ENCODE assay signal across 24 cellular contexts in genomic region chr5:174339130-174339529, GRCh38.
"Had no signal": no experiment of that assay in that cellular context is flagged by ENCODE, and none has a peak within 500 bp of the region (broad histone marks: within the 10 kb centered on the region; RNA-seq: fewer than 3 reads in every experiment).

No MANE protein-coding gene starts in this region.

- H3K36me3 Mint-ChIP-seq: natural killer cell had no signal

- H3K27ac ChIP-seq: colonic mucosa, esophagus muscularis mucosa, foreskin keratinocyte, gastroesophageal sphincter, heart left ventricle, left lung, neutrophil, pancreas, stomach, thyroid gland, upper lobe of left lung had no signal

- H3K4me1 Mint-ChIP-seq: natural killer cell had no signal

- H3K4me3 Mint-ChIP-seq: natural killer cell had no signal

- H3K27ac Mint-ChIP-seq: natural killer cell had no signal

- DNase-seq: colonic mucosa; dermis blood vessel endothelial cell; effector memory CD4-positive, alpha-beta T cell; foreskin keratinocyte; heart left ventricle; hippocampal formation; left cardiac atrium; left lung; mesenchymal stem cell; natural killer cell; pancreas; retina; stimulated activated CD4-positive, alpha-beta T cell treated with anti-CD3 and anti-CD28 coated beads, Interleukin-12 subunit alpha, Interleukin-12 subunit beta, amount 100 ng/mL, for 4 hours; stimulated activated CD4-positive, alpha-beta T cell treated with anti-CD3 and anti-CD28 coated beads, Interleukin-1b, Interleukin-23, amount 100 ng/mL, for 48 hours; stimulated activated CD4-positive, alpha-beta T cell treated with anti-CD3 and anti-CD28 coated beads, Interleukin-4, amount 100 ng/mL, for 1 hour; stimulated activated CD8-positive, alpha-beta memory T cell treated with anti-CD3 and anti-CD28 coated beads, Interleukin-4, amount 100 ng/mL, for 48 hours; stimulated activated naive CD4-positive, alpha-beta T cell; stomach; thyroid gland; upper lobe of left lung had no signal

- H3K4me1 ChIP-seq: colonic mucosa, foreskin keratinocyte, gastroesophageal sphincter, left lung, pancreas, thyroid gland, upper lobe of left lung had no signal

- H3K27me3 ChIP-seq: colonic mucosa, pancreas, thyroid gland, upper lobe of left lung had no signal

- H3K36me3 ChIP-seq: colonic mucosa, esophagus muscularis mucosa, gastroesophageal sphincter, heart left ventricle, left lung, neutrophil, pancreas, stomach, thyroid gland, upper lobe of left lung had no signal

- H3K4me3 ChIP-seq: colonic mucosa, esophagus muscularis mucosa, gastroesophageal sphincter, heart left ventricle, left lung, pancreas, stomach, thyroid gland, upper lobe of left lung had no signal

- H3K9me3 ChIP-seq: colonic mucosa, esophagus muscularis mucosa, gastroesophageal sphincter, heart left ventricle, left lung, neutrophil, pancreas, stomach, thyroid gland, upper lobe of left lung had no signal

- ATAC-seq: gastroesophageal sphincter, heart left ventricle, left lung, natural killer cell, pancreas, sciatic nerve had no signal

- H3K9me3 Mint-ChIP-seq: natural killer cell had no signal
